Comparison of ENCODE assay signal across 8 cellular contexts in genomic region chr4:163494360-163495241, GRCh38. TPM values are rescaled to one million over a fixed set of nuclear protein-coding genes. Genes with fewer than 3 reads are reported as not detected.
DNase-seq lines count a peak whose midpoint lies in the region; ATAC-seq and TF ChIP-seq lines count a peak whose summit lies in the region.

TSS of gene TMA16 (plus strand) at chr4:163494690. CDS start at chr4:163494802, 112 bp downstream.

- H3K36me3 ChIP-seq in adrenal gland (replicated peaks in 1 of 2) = no peaks in the 10 kb centered on the region
- peaks cover 0 to 4% (median 0%) of the 10 kb centered on the region in 9 donors for H3K36me3 ChIP-seq in heart right ventricle
- no peaks in the 10 kb centered on the region for H3K36me3 ChIP-seq in upper lobe of right lung

- CTCF ChIA-PET in T-cell (lab: Charles Lee) = interaction anchor here (0.6 to 2.9 kb wide), 7 partner anchors 9 to 1841 kb away, joined by 3 to 39 read pairs (median 4); no protein-coding TSS in a partner anchor

- H3K27ac ChIP-seq in adrenal gland = peak within 1 kb of the TSS; percentile 42 to 90 (median 70)
- H3K27ac ChIP-seq in heart right ventricle = peak within 1 kb of the TSS; percentile 1 to 91 (median 84)
- peak within 1 kb of the TSS; percentile 88 for H3K27ac ChIP-seq in upper lobe of right lung

- no peak for TF ChIP-seq CTCF in GM12875 (IDR thresholded peaks at IDR 0.05; ENCODE audit: borderline replicate concordance, insufficient read depth, low read depth, low read length)
- TF ChIP-seq CTCF in adrenal gland (IDR thresholded peaks at IDR 0.05) = peak in 1 of 6 experiments; percentile 4
- no peak for TF ChIP-seq CTCF in heart right ventricle (IDR thresholded peaks at IDR 0.05)
- TF ChIP-seq CTCF in upper lobe of right lung (IDR thresholded peaks at IDR 0.05) = no peak

- WGBS in adrenal gland, 4 donors = 0 to 1% (median 0%) methylated on average over 22 to 64 of the region's 64 CpGs
- WGBS in heart right ventricle, 2 donors = 0% methylated on average over 64 of the region's 64 CpGs

- H3K27me3 ChIP-seq in adrenal gland (no peaks in the 10 kb centered on the region), heart right ventricle (no peaks in the 10 kb centered on the region), upper lobe of right lung (no peaks in the 10 kb centered on the region)

- peak; percentile 86 for ATAC-seq in HG02763 (IDR thresholded peaks at IDR 0.05; ENCODE audit: unreplicated experiment)
- peak; percentile 81 to 85 (median 82) for ATAC-seq in T-cell (replicated peaks in 1 of 4)
- peak; percentile 92 to 99 (median 98) for ATAC-seq in heart right ventricle
- ATAC-seq in upper lobe of right lung = peak; percentile 95

- TF ChIP-seq POLR2A in adrenal gland (IDR thresholded peaks at IDR 0.05) = peak; percentile 11 to 67

- peaks cover 5% of the 10 kb centered on the region for H3K36me3 Mint-ChIP-seq in T-cell

- peak within 1 kb of the TSS; percentile 95 to 96 for H3K27ac Mint-ChIP-seq in T-cell

- H3K9me3 Mint-ChIP-seq in T-cell = no peaks in the 10 kb centered on the region

- H3K27me3 Mint-ChIP-seq in T-cell = peaks cover 3% of the 10 kb centered on the region in 2 donors

- DNase-seq in NCI-H1417 treated with DMSO at 0.1 percent for 48 hours (lab: John Stamatoyannopoulos, UW) = peak; percentile 51
- DNase-seq in T-cell = peak; percentile 57 to 82 (median 70)
- DNase-seq in adrenal gland = peak; percentile 80 to 93 (median 90)
- DNase-seq in heart right ventricle = peak; percentile 79 to 84
- peak; percentile 96 for DNase-seq in posterior vena cava (ENCODE audit: low spot score)
- peak; percentile 91 for DNase-seq in upper lobe of right lung

- POLR2A ChIA-PET in T-cell (lab: Charles Lee) = interaction anchor here (0.6 to 1.0 kb wide), 2 partner anchors 56 to 169 kb away, joined by 3 to 8 read pairs; no protein-coding TSS in a partner anchor

- H3K4me1 Mint-ChIP-seq in T-cell = peaks cover 28 to 40% (median 35%) of the 10 kb centered on the region in 3 donors

- H3K4me1 ChIP-seq in adrenal gland (replicated peaks in 1 of 2) (peaks cover 0 to 19% of the 10 kb centered on the region in 2 donors), heart right ventricle (peaks cover 0 to 32% (median 12%) of the 10 kb centered on the region in 9 donors), upper lobe of right lung (peaks cover 10% of the 10 kb centered on the region)

- intact Hi-C loops in adrenal gland (cut with DNase I) (no loop called here), heart right ventricle (cut with DNase I) (loop anchor here in 1 of 10 donors (5.0 kb wide), 1 partner anchor 327 kb away; the partner anchor contains the start of gene NAF1), posterior vena cava (cut with DNase I) (loop anchor here (2.0 to 10.0 kb wide), 3 partner anchors 48 to 1880 kb away; partner anchors contain the start of genes CPE (in 1 of the 2) and NPY1R (in 1 of the 2)), upper lobe of right lung (cut with DNase I) (no loop called here)

- H3K4me3 Mint-ChIP-seq in T-cell = peak within 1 kb of the TSS; percentile 96 to 99 (median 96)

- peak within 1 kb of the TSS; percentile 71 for H3K4me3 ChIP-seq in GM12875 (ENCODE audit: low read depth, low read length)
- H3K4me3 ChIP-seq in adrenal gland = peak within 1 kb of the TSS; percentile 49 to 89 (median 85)
- H3K4me3 ChIP-seq in heart right ventricle = peak within 1 kb of the TSS; percentile 64 to 96 (median 86)
- H3K4me3 ChIP-seq in upper lobe of right lung = peak within 1 kb of the TSS; percentile 95

- H3K9me3 ChIP-seq in adrenal gland (replicated peaks in 1 of 3) = no peaks in the 10 kb centered on the region
- H3K9me3 ChIP-seq in heart right ventricle = no peaks in the 10 kb centered on the region
- H3K9me3 ChIP-seq in upper lobe of right lung = no peaks in the 10 kb centered on the region

RNA-seq across cellular contexts. Expression of gene TMA16, which starts in this region (rescaled TPM):
- 10 to 100 TPM in 4 of 5 donors, 1 to 10 TPM in 1; 9.6 to 23.1 (median 19.7) TPM for total RNA-seq in T-cell
- 10 to 100 TPM; 12.7 to 63.1 (median 17.8) TPM for total RNA-seq in adrenal gland
- polyA plus RNA-seq in adrenal gland = 10 to 100 TPM in 2 of 3 donors, 1 to 10 TPM in 1; 7.7 to 30.1 (median 11.5) TPM
- total RNA-seq in heart right ventricle = 10 to 100 TPM in 2 of 10 donors, 1 to 10 TPM in 8; 7.8 to 15.3 (median 9.7) TPM
- polyA plus RNA-seq in heart right ventricle = 10 to 100 TPM in 1 of 2 donors, 1 to 10 TPM in 1; 6.5 to 11.8 TPM
- total RNA-seq in posterior vena cava = 10 to 100 TPM; 30.2 to 31.4 TPM
- total RNA-seq in upper lobe of right lung = 18.8 TPM

Comparison
In these comparisons a context has a peak if more than half of its experiments do, and no peak if none do; other contexts are left out.
1. Peak in every context shown above with its lines: DNase-seq, ATAC-seq, H3K4me3 ChIP-seq and H3K27ac ChIP-seq.
2. intact Hi-C loops: an anchor here in posterior vena cava (2.0 to 10.0 kb wide); none called in adrenal gland and upper lobe of right lung.